In genomic region chr3:126851934-126852333, GRCh38 we compare ENCODE assay signal across 16 cellular contexts.
DNase-seq lines count a peak whose midpoint lies in the region; ATAC-seq and TF ChIP-seq lines count a peak whose summit lies in the region.
"Had no signal": no experiment of that assay in that cellular context is flagged by ENCODE, and none has a peak within 500 bp of the region (broad histone marks: within the 10 kb centered on the region; RNA-seq: fewer than 3 reads in every experiment).

No MANE protein-coding gene starts in this region.

- H3K4ac ChIP-seq in neuronal stem cell (ENCODE audit: low read length): peak overlapping the region; percentile 27

- H3K18ac ChIP-seq in neuronal stem cell (ENCODE audit: low read length): peak overlapping the region; percentile 97

- H3F3A ChIP-seq in GM23338 (replicated peaks; ENCODE audit: low read depth): peaks cover 9% of the 10 kb centered on the region

- H4K20me1 ChIP-seq in GM23338 (replicated peaks; ENCODE audit: insufficient read depth): no peaks in the 10 kb centered on the region

- H4K91ac ChIP-seq in neuronal stem cell (ENCODE audit: low read depth, low read length, poor library complexity): peak overlapping the region; percentile 57

- H3K4me3 Mint-ChIP-seq in GM23338 (no peak overlapping the region), endodermal cell (no peak overlapping the region)
- no peak overlapping the region for H3K4me3 Mint-ChIP-seq in stimulated activated naive B cell treated with anti-CD40 and anti-IgM and Interleukin-4, amounts not matched to agents 10 μg/mL and 1 μg/mL and 100 μg/mL, for 72 hours

- no peak overlapping the region for H2BK120ac ChIP-seq in neuronal stem cell (ENCODE audit: low read depth, low read length)

- peaks cover 3% of the 10 kb centered on the region for H3K9me2 ChIP-seq in GM23338 (ENCODE audit: insufficient read depth)

- WGBS in HUES64: 90% methylated on average over 6 of the region's 6 CpGs
- 93 to 96% methylated on average over 3 to 6 of the region's 6 CpGs for WGBS in endodermal cell (ENCODE audit: insufficient coverage in 1 of 2, insufficient read length in 1 of 2), 2 experiments
- no CpG with 5 or more reads among the region's 6 CpGs for WGBS in neuronal stem cell (ENCODE audit: extremely low coverage in 2 of 2, insufficient read length in 2 of 2, insufficient replicate concordance in 1 of 2), 2 donors

- H3K23ac ChIP-seq in neuronal stem cell (ENCODE audit: low read depth, low read length, poor library complexity): no peak overlapping the region

- H3K27ac ChIP-seq in GM23338 (ENCODE audit: low read depth): peak overlapping the region; percentile 94
- H3K27ac ChIP-seq in HUES64 (ENCODE audit: low read depth, low read length): peak overlapping the region; percentile 96
- H3K27ac ChIP-seq in endodermal cell (ENCODE audit: low read depth, low read length): no peak overlapping the region
- H3K27ac ChIP-seq in neuronal stem cell (replicated peaks; ENCODE audit: low read length): peak overlapping the region; percentile 88
- H3K27ac ChIP-seq: HL-60, KMS-11, RWPE1 had no signal

- H3K27me3 Mint-ChIP-seq in GM23338 (ENCODE audit: insufficient read depth, low read depth, poor library complexity) (peaks cover 2% of the 10 kb centered on the region), endodermal cell (ENCODE audit: insufficient read depth) (no peaks in the 10 kb centered on the region)
- H3K27me3 Mint-ChIP-seq in stimulated activated naive B cell treated with anti-CD40 and anti-IgM and Interleukin-4, amounts not matched to agents 10 μg/mL and 1 μg/mL and 100 μg/mL, for 72 hours: no peaks in the 10 kb centered on the region

- H3K4me1 ChIP-seq in GM23338 (ENCODE audit: insufficient read depth) (peaks cover 36% of the 10 kb centered on the region), HUES64 (ENCODE audit: insufficient read depth, low read length) (peaks cover 49% of the 10 kb centered on the region), endodermal cell (ENCODE audit: control insufficient read depth, insufficient read depth, low read length) (peaks cover 38% of the 10 kb centered on the region), neuronal stem cell (ENCODE audit: control insufficient read depth in 2 of 2, insufficient read depth in 1 of 2, low read depth in 1 of 2, low read length in 2 of 2) (peaks cover 6 to 39% of the 10 kb centered on the region in 2 donors)

- DNase-seq in GM23338 (ENCODE audit: low spot score) (no peak), endodermal cell (peak; percentile 56), neuronal stem cell (ENCODE audit: low spot score) (no peak), NCI-H1436 (lab: John Stamatoyannopoulos, UW) (no peak)
- no peak for DNase-seq in stimulated activated naive CD8-positive, alpha-beta T cell treated with anti-CD3 and anti-CD28 coated beads, Interleukin-15, Interleukin-2, amounts not matched to agents 100 U/mL and 50 U/mL, for 24 hours
- no peak for DNase-seq in stimulated activated naive B cell treated with anti-CD40 and anti-IgM and Interleukin-4, amounts not matched to agents 10 μg/mL and 1 μg/mL and 100 μg/mL, for 72 hours
- DNase-seq: DMS53, NCI-H1092, NCI-H187 treated with DMSO at 0.1 percent for 48 hours, NCI-H446, SJCRH30 had no signal

- H2BK5ac ChIP-seq in neuronal stem cell (ENCODE audit: low read length): peak overlapping the region; percentile 11

- H3K9me3 ChIP-seq in HUES64 (ENCODE audit: insufficient read depth, low read depth, low read length) (no peaks in the 10 kb centered on the region), endodermal cell (ENCODE audit: control insufficient read depth, low read length) (no peaks in the 10 kb centered on the region), neuronal stem cell (replicated peaks in 1 of 2; ENCODE audit: control insufficient read depth in 2 of 2, insufficient read depth in 1 of 2, low read depth in 1 of 2, low read length in 2 of 2) (peaks cover 0 to 5% of the 10 kb centered on the region in 2 donors)
- H3K9me3 ChIP-seq: HAP-1, SJCRH30 had no signal

- peak overlapping the region; percentile 8 for H2BK15ac ChIP-seq in neuronal stem cell (ENCODE audit: low read length)

- no peak for TF ChIP-seq CTCF in GM23338 (conservative IDR thresholded peaks at IDR 0.05; ENCODE audit: low read depth in 2 of 2)
- TF ChIP-seq CTCF in endodermal cell (conservative IDR thresholded peaks at IDR 0.05): no peak

- peaks cover 54% of the 10 kb centered on the region for H3K4me1 Mint-ChIP-seq in GM23338
- peaks cover 61% of the 10 kb centered on the region for H3K4me1 Mint-ChIP-seq in endodermal cell
- no peaks in the 10 kb centered on the region for H3K4me1 Mint-ChIP-seq in stimulated activated naive B cell treated with anti-CD40 and anti-IgM and Interleukin-4, amounts not matched to agents 10 μg/mL and 1 μg/mL and 100 μg/mL, for 72 hours

- peak overlapping the region; percentile 49; the same call in 1 of the 2 replicates for H3K9ac ChIP-seq in HUES64 (ENCODE audit: low read depth, low read length)
- H3K9ac ChIP-seq in endodermal cell (ENCODE audit: extremely low read depth, low read length, poor library complexity, severe bottlenecking): peak overlapping the region; percentile 68
- H3K9ac ChIP-seq in neuronal stem cell (ENCODE audit: low read depth, low read length, poor library complexity): no peak overlapping the region
- H3K9ac ChIP-seq: KMS-11 had no signal

- no peak overlapping the region for H4K8ac ChIP-seq in neuronal stem cell (ENCODE audit: low read depth, low read length)

- no peaks in the 10 kb centered on the region for H3K79me1 ChIP-seq in neuronal stem cell (ENCODE audit: low read depth, low read length)

- no peaks in the 10 kb centered on the region for H3K27me3 ChIP-seq in GM23338 (ENCODE audit: insufficient read depth)
- H3K27me3 ChIP-seq in HUES64 (ENCODE audit: insufficient read depth, low read length): no peaks in the 10 kb centered on the region
- H3K27me3 ChIP-seq in endodermal cell (ENCODE audit: control insufficient read depth, insufficient read depth, low read length, poor library complexity, severe bottlenecking): no peaks in the 10 kb centered on the region
- H3K27me3 ChIP-seq in neuronal stem cell (ENCODE audit: control insufficient read depth in 3 of 3, insufficient read depth in 3 of 3, low read depth in 1 of 3, low read length in 3 of 3): no peaks in the 10 kb centered on the region
- H3K27me3 ChIP-seq: SJCRH30 had no signal

- H3K36me3 ChIP-seq in GM23338 (ENCODE audit: insufficient read depth) (no peaks in the 10 kb centered on the region), HUES64 (ENCODE audit: insufficient read depth, low read length) (no peaks in the 10 kb centered on the region), endodermal cell (ENCODE audit: control insufficient read depth, insufficient read depth, low read length) (no peaks in the 10 kb centered on the region), neuronal stem cell (replicated peaks in 1 of 2; ENCODE audit: control insufficient read depth in 2 of 2, insufficient read depth in 2 of 2, low read length in 2 of 2) (no peaks in the 10 kb centered on the region)
- H3K36me3 ChIP-seq: HAP-1, SJCRH30 had no signal

- H3K9me3 Mint-ChIP-seq in GM23338: no peaks in the 10 kb centered on the region
- no peaks in the 10 kb centered on the region for H3K9me3 Mint-ChIP-seq in endodermal cell
- H3K9me3 Mint-ChIP-seq in stimulated activated naive B cell treated with anti-CD40 and anti-IgM and Interleukin-4, amounts not matched to agents 10 μg/mL and 1 μg/mL and 100 μg/mL, for 72 hours: no peaks in the 10 kb centered on the region

- peak overlapping the region; percentile 59 for H2BK12ac ChIP-seq in neuronal stem cell (ENCODE audit: low read length)

- H3K27ac Mint-ChIP-seq in GM23338 (peak overlapping the region; percentile 49), endodermal cell (peak overlapping the region; percentile 64)
- no peak overlapping the region for H3K27ac Mint-ChIP-seq in stimulated activated naive B cell treated with anti-CD40 and anti-IgM and Interleukin-4, amounts not matched to agents 10 μg/mL and 1 μg/mL and 100 μg/mL, for 72 hours

- no peak for ATAC-seq in GM23338
- no peak for ATAC-seq in stimulated activated naive CD8-positive, alpha-beta T cell treated with anti-CD3 and anti-CD28 coated beads, Interleukin-15, Interleukin-2, amounts not matched to agents 100 U/mL and 50 U/mL, for 24 hours
- no peak for ATAC-seq in stimulated activated naive B cell treated with anti-CD40 and anti-IgM and Interleukin-4, amounts not matched to agents 10 μg/mL and 1 μg/mL and 100 μg/mL, for 72 hours (replicated peaks)

- H2AFZ ChIP-seq in GM23338 (no peak overlapping the region), neuronal stem cell (ENCODE audit: low read length) (no peak overlapping the region)

- H3K4me2 ChIP-seq in GM23338: 0 out of 2 replicates have a peak overlapping the region, but pooled peaks have one; percentile 34
- no peak overlapping the region for H3K4me2 ChIP-seq in neuronal stem cell (ENCODE audit: insufficient read depth, low read length, poor library complexity, severe bottlenecking)
- H3K4me2 ChIP-seq: KMS-11 had no signal

- H3K14ac ChIP-seq in neuronal stem cell (ENCODE audit: low read length): peak overlapping the region; percentile 5

- H3K36me3 Mint-ChIP-seq in GM23338 (ENCODE audit: low read depth): peaks cover 2% of the 10 kb centered on the region; the same call in 2 of the 3 replicates
- peaks cover 3% of the 10 kb centered on the region for H3K36me3 Mint-ChIP-seq in endodermal cell (ENCODE audit: low read depth)
- H3K36me3 Mint-ChIP-seq in stimulated activated naive B cell treated with anti-CD40 and anti-IgM and Interleukin-4, amounts not matched to agents 10 μg/mL and 1 μg/mL and 100 μg/mL, for 72 hours: peaks cover 7 to 12% of the 10 kb centered on the region in 2 donors

- no peaks in the 10 kb centered on the region; the same call in 1 of the 2 replicates for H3K79me2 ChIP-seq in GM23338 (replicated peaks; ENCODE audit: insufficient read depth)

- H3K4me3 ChIP-seq in GM23338: no peak overlapping the region
- H3K4me3 ChIP-seq in HUES64 (ENCODE audit: low read length): no peak overlapping the region
- no peak overlapping the region for H3K4me3 ChIP-seq in endodermal cell (ENCODE audit: low read length)
- no peak overlapping the region for H3K4me3 ChIP-seq in neuronal stem cell (ENCODE audit: low read length in 2 of 2)
- H3K4me3 ChIP-seq: HAP-1, SJCRH30 had no signal

- H2AK5ac ChIP-seq in neuronal stem cell (ENCODE audit: low read depth, low read length): peak overlapping the region; percentile 87

TF ChIP-seq in GM23338, 12 proteins besides CTCF, POLR2A, EP300 and RAD21 (continues in another document):
- no peak for TF ChIP-seq POLR2AphosphoS5 (IDR thresholded peaks at IDR 0.05; ENCODE audit: low read depth)
